In the genomic region with DNA sequence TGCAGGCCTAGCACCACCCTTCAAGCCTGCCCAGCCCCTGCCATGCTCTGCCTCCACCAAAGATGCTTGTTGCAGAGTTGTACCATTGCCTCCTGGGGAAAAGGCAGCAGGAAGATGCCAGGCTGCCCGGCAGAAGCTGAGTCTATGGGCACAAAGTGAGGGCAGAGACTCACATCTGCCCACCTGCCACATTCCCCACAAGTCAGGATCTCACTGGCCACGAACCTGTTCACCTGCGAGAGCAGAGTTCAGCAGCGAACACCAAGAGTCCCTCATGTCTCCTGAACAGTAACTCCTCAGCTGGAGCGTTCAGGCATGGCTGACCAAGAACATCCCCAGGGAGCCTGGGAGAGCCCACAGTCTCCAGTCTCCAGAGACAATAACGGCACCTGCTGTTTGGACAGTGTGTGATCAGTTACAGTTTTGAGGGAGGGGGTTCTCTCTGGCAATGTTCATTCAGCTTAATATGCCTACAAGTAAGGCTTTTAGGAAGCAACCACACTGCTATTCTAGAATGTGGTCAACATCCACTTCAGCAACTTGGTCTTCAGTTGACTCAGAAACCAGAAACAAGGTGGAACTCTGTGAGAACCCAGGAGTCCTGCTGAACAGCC, we compare ENCODE assay signal across 11 cellular contexts.
A peak's percentile ranks its signal among the peaks of the same experiment; 100 is the strongest.
DNase-seq lines count a peak whose midpoint lies in the region; ATAC-seq and TF ChIP-seq lines count a peak whose summit lies in the region.
"Had no signal": no experiment of that assay in that cellular context is flagged by ENCODE, and none has a peak within 500 bp of the region (broad histone marks: within the 10 kb centered on the region; RNA-seq: fewer than 3 reads in every experiment).

No MANE protein-coding gene starts in this region.

- peak; percentile 41 for ATAC-seq in GM18868 (IDR thresholded peaks at IDR 0.05; ENCODE audit: unreplicated experiment)
- peak; percentile 42 for ATAC-seq in HG02981 (IDR thresholded peaks at IDR 0.05; ENCODE audit: unreplicated experiment)
- no peak for ATAC-seq in RWPE2 (ENCODE audit: low read depth)
- ATAC-seq: naive thymus-derived CD8-positive, alpha-beta T cell had no signal

- no peaks in the 10 kb centered on the region for H3K4me1 ChIP-seq in RWPE2 (ENCODE audit: insufficient read depth, poor library complexity, severe bottlenecking)

- no peaks in the 10 kb centered on the region for H3K27me3 ChIP-seq in RWPE2 (ENCODE audit: insufficient read depth, poor library complexity, severe bottlenecking)

- no peak overlapping the region for H3K27ac ChIP-seq in RWPE2 (ENCODE audit: poor library complexity, severe bottlenecking)
- H3K27ac ChIP-seq: GM23248 had no signal

- H3K4me3 ChIP-seq in RWPE2 (ENCODE audit: severe bottlenecking), result no peak overlapping the region
- H3K4me3 ChIP-seq: GM23248 had no signal

- DNase-seq in RWPE2 (ENCODE audit: low spot score) (peak; percentile 12), posterior vena cava (ENCODE audit: low spot score) (peak; percentile 32), T-helper 9 cell (no peak), NCI-H774 (lab: John Stamatoyannopoulos, UW) (no peak)
- no peak for DNase-seq in stimulated activated CD4-positive, alpha-beta T cell treated with anti-CD3 and anti-CD28 coated beads, Interleukin-15, amount 100 ng/mL, for 24 hours
- DNase-seq: GM23248, mammary epithelial cell, OCI-M1 had no signal

- no peaks in the 10 kb centered on the region for H3K9me3 ChIP-seq in RWPE2 (ENCODE audit: severe bottlenecking)

- H3K36me3 ChIP-seq in RWPE2 (ENCODE audit: low read depth), result no peaks in the 10 kb centered on the region

- TF ChIP-seq CTCF in RWPE2 (IDR thresholded peaks at IDR 0.05; ENCODE audit: poor library complexity, severe bottlenecking), result no peak

- intact Hi-C loops in posterior vena cava (cut with DNase I), result no loop called here

Comparison
In these comparisons a context has a peak if more than half of its experiments do, and no peak if none do; other contexts are left out.
1. DNase-seq: peak in RWPE2 (single experiment) and posterior vena cava (single experiment); none in stimulated activated CD4-positive, alpha-beta T cell treated with anti-CD3 and anti-CD28 coated beads, Interleukin-15, amount 100 ng/mL, for 24 hours (single experiment), T-helper 9 cell (single experiment) and NCI-H774 (single experiment).